Comparison of ENCODE assay signal across 11 cellular contexts in the genomic region with DNA sequence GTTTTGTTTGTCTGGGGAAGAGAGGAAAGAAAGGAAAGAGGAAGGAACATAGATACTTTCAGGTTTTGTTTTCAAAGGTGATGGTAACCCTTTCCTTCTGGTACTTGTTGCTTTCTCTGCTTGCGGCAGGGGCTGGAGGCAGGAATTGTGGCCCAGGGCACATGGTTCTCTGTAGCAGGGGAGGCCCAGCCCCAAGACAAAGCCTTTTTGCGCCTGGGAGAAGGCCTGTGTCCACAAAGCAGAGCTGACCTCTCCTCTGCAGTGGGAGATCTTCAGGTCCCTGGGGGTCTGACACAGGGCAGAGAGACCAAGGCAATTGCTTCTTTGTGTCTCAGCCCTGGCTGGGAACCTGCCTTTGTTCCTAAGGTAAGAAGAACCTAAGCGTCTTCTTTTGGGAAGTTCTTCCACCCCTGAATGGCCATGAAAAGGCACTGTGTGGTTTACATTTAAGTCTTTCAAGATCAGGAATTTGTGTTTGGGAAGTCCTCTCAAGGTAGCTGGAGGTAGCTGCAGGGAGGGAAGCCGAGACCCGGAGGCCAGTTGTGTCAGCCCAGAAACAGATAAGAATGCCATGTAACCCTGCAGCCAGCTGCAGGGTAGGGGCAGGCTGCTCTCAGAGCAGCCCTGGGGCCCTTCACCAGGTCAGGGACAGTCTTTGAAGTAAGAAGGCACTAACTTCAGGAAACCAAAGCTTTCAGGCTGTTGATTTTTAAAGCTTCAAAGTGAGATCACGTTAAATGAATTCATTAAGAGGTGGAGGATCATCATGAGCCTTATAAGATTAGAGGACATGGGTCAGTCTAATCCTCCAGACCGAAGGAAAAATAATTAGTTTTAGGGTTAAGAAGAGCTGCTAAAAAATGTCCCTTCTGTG.
DNase-seq lines count a peak whose midpoint lies in the region; ATAC-seq and TF ChIP-seq lines count a peak whose summit lies in the region.
"Had no signal": no experiment of that assay in that cellular context is flagged by ENCODE, and none has a peak within 500 bp of the region (broad histone marks: within the 10 kb centered on the region; RNA-seq: fewer than 3 reads in every experiment).

No MANE protein-coding gene starts in this region.

- peaks cover 24% of the 10 kb centered on the region for H3K4me1 ChIP-seq in HUES48 (ENCODE audit: control insufficient read depth, insufficient read depth, low read length)

- no peak for TF ChIP-seq CTCF in AG04450 (IDR thresholded peaks at IDR 0.05; ENCODE audit: low read depth, low read length)
- no peak for TF ChIP-seq CTCF in chondrocyte (IDR thresholded peaks at IDR 0.05)
- no peak for TF ChIP-seq CTCF in nephron progenitor cell (IDR thresholded peaks at IDR 0.05)

- DNase-seq in AG04450 (ENCODE audit: low read depth, low spot score) (no peak), chondrocyte (ENCODE audit: low spot score) (no peak), nephron progenitor cell (no peak), GM19238 (ENCODE audit: insufficient read length, low spot score) (no peak)
- no peak for DNase-seq in activated CD4-positive, CD25-positive, alpha-beta regulatory T cell (lab: John Stamatoyannopoulos, UW)
- DNase-seq: central memory CD4-positive, alpha-beta T cell; DND-41; T-helper 1 cell had no signal

- CTCF ChIA-PET in AG04450 (lab: Charles Lee), result interaction anchor here (1.0 kb wide), 1 partner anchor 288 kb away, joined by 3 read pairs; no protein-coding TSS in a partner anchor

- H3K4me3 Mint-ChIP-seq in chondrocyte (ENCODE audit: unreplicated experiment) (no peak overlapping the region), nephron progenitor cell (peak overlapping the region; percentile 0)

- POLR2A ChIA-PET in AG04450 (lab: Yijun Ruan, JAX), result interaction anchor here (1.7 kb wide), 1 partner anchor 21 kb away, joined by 4 read pairs; no protein-coding TSS in a partner anchor

- no peaks in the 10 kb centered on the region for H3K27me3 Mint-ChIP-seq in chondrocyte (ENCODE audit: low read depth)
- H3K27me3 Mint-ChIP-seq in nephron progenitor cell (ENCODE audit: low read depth, poor library complexity), result no peaks in the 10 kb centered on the region

- no peak overlapping the region for H3K4me3 ChIP-seq in AG04450 (ENCODE audit: low read depth, low read length)
- H3K4me3 ChIP-seq in HUES48 (ENCODE audit: low read depth, low read length), result no peak overlapping the region

- H3K9ac ChIP-seq in HUES48 (ENCODE audit: low read depth, low read length), result no peak overlapping the region

- no peaks in the 10 kb centered on the region for H3K27me3 ChIP-seq in AG04450 (ENCODE audit: control insufficient read depth, insufficient read depth, low read length)
- H3K27me3 ChIP-seq in HUES48 (ENCODE audit: control insufficient read depth, insufficient read depth, low read length), result no peaks in the 10 kb centered on the region

- H3K9me3 ChIP-seq in AG04450 (ENCODE audit: control insufficient read depth, insufficient read depth, low read length) (no peaks in the 10 kb centered on the region; the same call in 1 of the 2 replicates), HUES48 (ENCODE audit: control insufficient read depth, insufficient read depth, low read length) (no peaks in the 10 kb centered on the region)

- H3K36me3 Mint-ChIP-seq in chondrocyte (ENCODE audit: low read depth) (peaks cover 13% of the 10 kb centered on the region), nephron progenitor cell (ENCODE audit: low read depth) (peaks cover 5% of the 10 kb centered on the region)

- H3K27ac ChIP-seq in AG04450 (ENCODE audit: low read depth, low read length), result peak overlapping the region; percentile 100
- peak overlapping the region; percentile 94 for H3K27ac ChIP-seq in HUES48 (ENCODE audit: low read depth, low read length)

- no peak for ATAC-seq in HG02571 (IDR thresholded peaks at IDR 0.05; ENCODE audit: unreplicated experiment)
- ATAC-seq in HG03108 (IDR thresholded peaks at IDR 0.05; ENCODE audit: unreplicated experiment), result no peak

- H3K27ac Mint-ChIP-seq in chondrocyte (ENCODE audit: unreplicated experiment) (peak overlapping the region; percentile 99), nephron progenitor cell (peak overlapping the region; percentile 100)

- H3K4me1 Mint-ChIP-seq in chondrocyte (ENCODE audit: low read depth) (peaks cover 62% of the 10 kb centered on the region), nephron progenitor cell (peaks cover 79% of the 10 kb centered on the region)

- no peaks in the 10 kb centered on the region; the same call in 1 of the 2 replicates for H3K36me3 ChIP-seq in HUES48 (ENCODE audit: control insufficient read depth, insufficient read depth, low read length)

- H3K9me3 Mint-ChIP-seq in chondrocyte (ENCODE audit: low read depth) (no peaks in the 10 kb centered on the region), nephron progenitor cell (no peaks in the 10 kb centered on the region)
